Comparison of ENCODE assay signal across 10 cellular contexts in the genomic region with DNA sequence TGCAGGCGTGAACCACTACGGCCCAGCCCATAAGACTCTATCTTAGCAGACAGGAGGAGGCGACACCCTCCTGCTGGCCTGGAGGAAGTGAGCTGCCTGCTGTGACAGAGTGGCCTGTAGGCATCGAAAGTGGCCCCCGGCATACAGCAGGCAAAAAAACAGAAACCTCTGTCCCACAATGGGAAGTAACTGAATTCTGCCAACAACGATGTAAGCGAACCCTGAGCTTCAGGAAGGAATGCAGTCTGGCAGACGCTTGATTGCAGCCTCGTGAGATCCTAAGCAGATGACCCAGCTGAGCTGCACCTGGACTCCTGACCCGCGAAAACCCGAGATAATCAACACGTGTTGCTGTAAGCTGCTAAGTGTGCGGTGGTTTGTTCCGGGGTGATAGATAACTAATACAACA. TPM values are rescaled to one million over a fixed set of nuclear protein-coding genes. Genes with fewer than 3 reads are reported as not detected.
DNase-seq lines count a peak whose midpoint lies in the region; ATAC-seq and TF ChIP-seq lines count a peak whose summit lies in the region.
"Had no signal": no experiment of that assay in that cellular context is flagged by ENCODE, and none has a peak within 500 bp of the region (broad histone marks: within the 10 kb centered on the region; RNA-seq: fewer than 3 reads in every experiment).

No MANE protein-coding gene starts in this region.

- TF ChIP-seq CTCF in GM12864 (IDR thresholded peaks at IDR 0.05; ENCODE audit: low read depth, low read length, missing control alignments) (peak; percentile 6), nephron progenitor cell (IDR thresholded peaks at IDR 0.05) (no peak)

- H3K27ac Mint-ChIP-seq in nephron progenitor cell: no peak overlapping the region
- H3K27ac Mint-ChIP-seq: activated naive CD4-positive, alpha-beta T cell treated with anti-CD3 and anti-CD28 coated beads, Interleukin-2, amount 10 ng/mL, durations not matched to agents 7 days and 5 days had no signal

- H3K4me3 ChIP-seq in GM12864 (ENCODE audit: low read depth, low read length) (no peak overlapping the region), SJCRH30 (no peak overlapping the region)

- peaks cover 21% of the 10 kb centered on the region for H3K4me1 Mint-ChIP-seq in nephron progenitor cell
- H3K4me1 Mint-ChIP-seq: activated naive CD4-positive, alpha-beta T cell treated with anti-CD3 and anti-CD28 coated beads, Interleukin-2, amount 10 ng/mL, durations not matched to agents 7 days and 5 days had no signal

- no peaks in the 10 kb centered on the region for H3K36me3 Mint-ChIP-seq in nephron progenitor cell (ENCODE audit: low read depth)
- H3K36me3 Mint-ChIP-seq: activated naive CD4-positive, alpha-beta T cell treated with anti-CD3 and anti-CD28 coated beads, Interleukin-2, amount 10 ng/mL, durations not matched to agents 7 days and 5 days had no signal

- no peaks in the 10 kb centered on the region for H3K27me3 ChIP-seq in SJCRH30

- H3K4me1 ChIP-seq in SJCRH30: no peaks in the 10 kb centered on the region

- H3K27ac ChIP-seq in SJCRH30: no peak overlapping the region

- no peak overlapping the region for H3K4me3 Mint-ChIP-seq in nephron progenitor cell
- H3K4me3 Mint-ChIP-seq: activated naive CD4-positive, alpha-beta T cell treated with anti-CD3 and anti-CD28 coated beads, Interleukin-2, amount 10 ng/mL, durations not matched to agents 7 days and 5 days had no signal

- H3K9me3 Mint-ChIP-seq in nephron progenitor cell: peaks cover 5% of the 10 kb centered on the region
- H3K9me3 Mint-ChIP-seq: activated naive CD4-positive, alpha-beta T cell treated with anti-CD3 and anti-CD28 coated beads, Interleukin-2, amount 10 ng/mL, durations not matched to agents 7 days and 5 days had no signal

- no peaks in the 10 kb centered on the region for H3K36me3 ChIP-seq in SJCRH30

- DNase-seq in GM12864 (ENCODE audit: low read depth) (no peak), SIG-M5 (lab: John Stamatoyannopoulos, UW) (peak; percentile 8), left kidney (ENCODE audit: low read depth, low spot score) (peak; percentile 68), NCI-H187 treated with DMSO at 0.1 percent for 48 hours (lab: John Stamatoyannopoulos, UW) (no peak), SJCRH30 (no peak), nephron progenitor cell (no peak)
- DNase-seq in activated CD4-positive, CD25-positive, alpha-beta regulatory T cell (lab: John Stamatoyannopoulos, UW): no peak
- DNase-seq: activated naive CD4-positive, alpha-beta T cell treated with anti-CD3 and anti-CD28 coated beads, Interleukin-2, amount 10 ng/mL, durations not matched to agents 7 days and 5 days; NCI-H226 had no signal

- peak; percentile 49 for ATAC-seq in HG02678 (IDR thresholded peaks at IDR 0.05; ENCODE audit: unreplicated experiment)

- H3K27me3 Mint-ChIP-seq in nephron progenitor cell (ENCODE audit: low read depth, poor library complexity): peaks cover 2% of the 10 kb centered on the region

- no peaks in the 10 kb centered on the region for H3K9me3 ChIP-seq in SJCRH30 (replicated peaks)

RNA-seq across cellular contexts. Expression of a gene that starts 13.6 kb away (rescaled TPM):
- total RNA-seq in SJCRH30 (2014; rRNA removed; shearing (Covaris generic)): 0.03 and 0.06 TPM in 2 replicates

Comparison
In these comparisons a context has a peak if more than half of its experiments do, and no peak if none do; other contexts are left out.
1. DNase-seq: peak in SIG-M5 (single experiment) and left kidney (single experiment); none in GM12864 (single experiment), NCI-H187 treated with DMSO at 0.1 percent for 48 hours (single experiment), SJCRH30 (0 of 2), nephron progenitor cell (single experiment) and activated CD4-positive, CD25-positive, alpha-beta regulatory T cell (0 of 4).